In the genomic region with DNA sequence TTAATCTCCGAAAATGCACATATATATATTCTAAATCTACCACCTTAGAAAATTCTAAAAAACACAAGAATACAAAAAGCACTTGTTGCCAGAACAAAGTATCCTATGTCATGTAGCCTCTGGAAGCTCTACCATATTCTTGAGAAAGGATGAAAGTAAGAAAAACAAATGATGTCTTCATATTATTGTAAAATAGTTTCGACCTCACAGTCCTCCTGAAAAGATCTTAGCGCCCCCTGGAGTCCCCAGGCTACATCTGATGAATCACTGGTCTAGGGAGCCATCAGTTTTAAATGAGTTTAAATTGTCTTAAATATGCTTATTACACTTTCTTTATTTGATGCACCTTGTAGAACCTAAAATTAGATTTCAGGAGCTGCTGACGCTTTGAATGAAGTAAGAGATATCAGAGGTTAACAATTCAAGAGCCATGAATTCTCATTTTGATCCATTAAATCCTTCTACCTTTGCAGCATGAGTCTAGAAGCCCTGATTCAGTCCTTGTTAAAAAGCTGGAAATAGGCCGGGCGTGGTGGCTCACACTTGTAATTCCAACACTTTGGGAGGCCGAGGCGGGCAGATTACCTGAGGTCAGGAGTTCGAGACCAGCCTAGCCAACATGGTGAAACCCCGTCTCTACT, we compare ENCODE assay signal across 8 cellular contexts.
A peak's percentile ranks its signal among the peaks of the same experiment; 100 is the strongest.
DNase-seq lines count a peak whose midpoint lies in the region; ATAC-seq and TF ChIP-seq lines count a peak whose summit lies in the region.

No MANE protein-coding gene starts in this region.

- no peak for ATAC-seq in GM18873 (IDR thresholded peaks at IDR 0.05; ENCODE audit: low FRiP score, unreplicated experiment)
- no peak for ATAC-seq in GM21786 (IDR thresholded peaks at IDR 0.05; ENCODE audit: unreplicated experiment)

- no peaks in the 10 kb centered on the region for H3K27me3 ChIP-seq in liver (ENCODE audit: control insufficient read depth in 4 of 4, insufficient read depth in 4 of 4, low read length in 3 of 4)

- H3K4me1 ChIP-seq in liver (ENCODE audit: control insufficient read depth in 4 of 4, insufficient read depth in 4 of 4, low read length in 3 of 4) = no peaks in the 10 kb centered on the region

- no peak overlapping the region for H3K27ac ChIP-seq in liver (ENCODE audit: low read depth in 1 of 2, low read length in 2 of 2)

- H3K9ac ChIP-seq in liver (ENCODE audit: low read depth in 1 of 2, low read length in 2 of 2) = no peak overlapping the region

- no peak overlapping the region for H3K4me3 ChIP-seq in liver (ENCODE audit: low read depth in 1 of 3, low read length in 3 of 3)

- peak; percentile 67 for TF ChIP-seq CTCF in liver (IDR thresholded peaks at IDR 0.05; ENCODE audit: low read depth, low read length, missing input control)

- 60% methylated on average over 10 of the region's 10 CpGs for WGBS in liver

- TF ChIP-seq RAD21 in liver (IDR thresholded peaks at IDR 0.05) = peak; percentile 84

- in situ Hi-C loops in T47D (cut with HindIII; ENCODE audit: low pct_unique_long_range_greater_than_20kb, low sequenced_read_pairs) = no loop called here

- H3K9me3 ChIP-seq in liver (ENCODE audit: control insufficient read depth in 4 of 4, low read length in 3 of 4) = no peaks in the 10 kb centered on the region

- no peaks in the 10 kb centered on the region for H3K36me3 ChIP-seq in liver (ENCODE audit: control insufficient read depth in 4 of 4, insufficient read depth in 3 of 4, low read depth in 1 of 4, low read length in 3 of 4)

- peak; percentile 86 for DNase-seq in ELR (ENCODE audit: low read depth)
- peak; percentile 72 to 81 for DNase-seq in Kasumi-1 (lab: John Stamatoyannopoulos, UW)
- peak; percentile 14 for DNase-seq in T follicular helper cell (ENCODE audit: low read depth)
- peak; percentile 10 to 53 for DNase-seq in T47D (ENCODE audit: low read depth in 1 of 2, low spot score in 1 of 2)
- peak; percentile 42 for DNase-seq in stimulated activated CD8-positive, alpha-beta memory T cell treated with anti-CD3 and anti-CD28 coated beads, Interleukin-4, amount 100 ng/mL, for 24 hours (ENCODE audit: low read depth)

TF ChIP-seq in liver, 16 proteins besides CTCF, POLR2A, EP300 and RAD21:
- TF ChIP-seq, protein P1, sequence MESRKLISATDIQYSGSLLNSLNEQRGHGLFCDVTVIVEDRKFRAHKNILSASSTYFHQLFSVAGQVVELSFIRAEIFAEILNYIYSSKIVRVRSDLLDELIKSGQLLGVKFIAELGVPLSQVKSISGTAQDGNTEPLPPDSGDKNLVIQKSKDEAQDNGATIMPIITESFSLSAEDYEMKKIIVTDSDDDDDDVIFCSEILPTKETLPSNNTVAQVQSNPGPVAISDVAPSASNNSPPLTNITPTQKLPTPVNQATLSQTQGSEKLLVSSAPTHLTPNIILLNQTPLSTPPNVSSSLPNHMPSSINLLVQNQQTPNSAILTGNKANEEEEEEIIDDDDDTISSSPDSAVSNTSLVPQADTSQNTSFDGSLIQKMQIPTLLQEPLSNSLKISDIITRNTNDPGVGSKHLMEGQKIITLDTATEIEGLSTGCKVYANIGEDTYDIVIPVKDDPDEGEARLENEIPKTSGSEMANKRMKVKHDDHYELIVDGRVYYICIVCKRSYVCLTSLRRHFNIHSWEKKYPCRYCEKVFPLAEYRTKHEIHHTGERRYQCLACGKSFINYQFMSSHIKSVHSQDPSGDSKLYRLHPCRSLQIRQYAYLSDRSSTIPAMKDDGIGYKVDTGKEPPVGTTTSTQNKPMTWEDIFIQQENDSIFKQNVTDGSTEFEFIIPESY (IDR thresholded peaks at IDR 0.05) = no peak
- peak in 1 of 2 donors; percentile 31 for TF ChIP-seq JUND (IDR thresholded peaks at IDR 0.05)

Comparison
In these comparisons a context has a peak if more than half of its experiments do, and no peak if none do; other contexts are left out.
1. DNase-seq: peak in every context shown above with its lines; median percentile 86 in ELR; 76 in Kasumi-1; 42 in stimulated activated CD8-positive, alpha-beta memory T cell treated with anti-CD3 and anti-CD28 coated beads, Interleukin-4, amount 100 ng/mL, for 24 hours; 32 in T47D; 14 in T follicular helper cell.